In genomic region chr1:38919075-38919474, GRCh38 we compare ENCODE assay signal across 14 cellular contexts. TPM values are rescaled to one million over a fixed set of nuclear protein-coding genes. Genes with fewer than 3 reads are reported as not detected.
DNase-seq lines count a peak whose midpoint lies in the region; ATAC-seq, FAIRE-seq and TF ChIP-seq lines count a peak whose summit lies in the region.
"Had no signal": no experiment of that assay in that cellular context is flagged by ENCODE, and none has a peak within 500 bp of the region (broad histone marks: within the 10 kb centered on the region; RNA-seq: fewer than 3 reads in every experiment).

No MANE protein-coding gene starts in this region.

- no peak overlapping the region for H3K9ac ChIP-seq in kidney (ENCODE audit: low read length in 2 of 2)

- no peak for FAIRE-seq in kidney (lab: Jason Lieb, UNC)

- peaks cover 6% of the 10 kb centered on the region for H3K4me1 Mint-ChIP-seq in activated T-helper 1 cell treated with anti-CD3 and anti-CD28 coated beads, Interleukin-12 subunit alpha, Interleukin-12 subunit beta, Interleukin-2, Interleukin-4 antibody, amounts not matched to agents 30 ng/mL and 10 ng/mL and 1 ng/mL, durations not matched to agents 14 hours and 24 hours and 36 hours (ENCODE audit: low read depth)

- no peak overlapping the region for H3K4me3 Mint-ChIP-seq in activated T-helper 1 cell treated with anti-CD3 and anti-CD28 coated beads, Interleukin-12 subunit alpha, Interleukin-12 subunit beta, Interleukin-2, Interleukin-4 antibody, amounts not matched to agents 30 ng/mL and 10 ng/mL and 1 ng/mL, durations not matched to agents 14 hours and 24 hours and 36 hours
- H3K4me3 Mint-ChIP-seq: WTC11 had no signal

- ATAC-seq in heart left ventricle (peak in 3 of 4 donors; percentile 33 to 56 (median 38)), Right ventricle myocardium inferior (no peak), GM18867 (IDR thresholded peaks at IDR 0.05; ENCODE audit: unreplicated experiment) (no peak)
- ATAC-seq: mucosa of descending colon, WTC11 had no signal

- intact Hi-C loops in heart left ventricle (cut with DNase I) = no loop called here
- intact Hi-C loops in Right ventricle myocardium inferior (cut with DNase I) = no loop called here
- intact Hi-C loops in kidney (cut with DNase I) = no loop called here
- intact Hi-C loops in testis (cut with DNase I; ENCODE audit: low total_unique reads) = no loop called here
- intact Hi-C loops in activated T-helper 1 cell treated with anti-CD3 and anti-CD28 coated beads, Interleukin-12 subunit alpha, Interleukin-12 subunit beta, Interleukin-2, Interleukin-4 antibody, amounts not matched to agents 30 ng/mL and 10 ng/mL and 1 ng/mL, durations not matched to agents 14 hours and 24 hours and 36 hours (cut with micrococcal nuclease) = no loop called here

- no peaks in the 10 kb centered on the region for H3K9me3 Mint-ChIP-seq in activated T-helper 1 cell treated with anti-CD3 and anti-CD28 coated beads, Interleukin-12 subunit alpha, Interleukin-12 subunit beta, Interleukin-2, Interleukin-4 antibody, amounts not matched to agents 30 ng/mL and 10 ng/mL and 1 ng/mL, durations not matched to agents 14 hours and 24 hours and 36 hours
- H3K9me3 Mint-ChIP-seq: WTC11 had no signal

- no peaks in the 10 kb centered on the region for H3K27me3 Mint-ChIP-seq in activated T-helper 1 cell treated with anti-CD3 and anti-CD28 coated beads, Interleukin-12 subunit alpha, Interleukin-12 subunit beta, Interleukin-2, Interleukin-4 antibody, amounts not matched to agents 30 ng/mL and 10 ng/mL and 1 ng/mL, durations not matched to agents 14 hours and 24 hours and 36 hours (ENCODE audit: insufficient read depth)

- H3K27ac Mint-ChIP-seq in activated T-helper 1 cell treated with anti-CD3 and anti-CD28 coated beads, Interleukin-12 subunit alpha, Interleukin-12 subunit beta, Interleukin-2, Interleukin-4 antibody, amounts not matched to agents 30 ng/mL and 10 ng/mL and 1 ng/mL, durations not matched to agents 14 hours and 24 hours and 36 hours = no peak overlapping the region
- H3K27ac Mint-ChIP-seq: progenitor cell of endocrine pancreas, WTC11 had no signal

- in situ Hi-C loops in HAP-1 (cut with MboI; ENCODE audit: low sequenced_read_pairs) = no loop called here

- no peaks in the 10 kb centered on the region for H3K36me3 Mint-ChIP-seq in activated T-helper 1 cell treated with anti-CD3 and anti-CD28 coated beads, Interleukin-12 subunit alpha, Interleukin-12 subunit beta, Interleukin-2, Interleukin-4 antibody, amounts not matched to agents 30 ng/mL and 10 ng/mL and 1 ng/mL, durations not matched to agents 14 hours and 24 hours and 36 hours (ENCODE audit: low read depth)
- H3K36me3 Mint-ChIP-seq: WTC11 had no signal

- H3K36me3 ChIP-seq in heart left ventricle (no peaks in the 10 kb centered on the region), kidney (ENCODE audit: control insufficient read depth in 1 of 2, insufficient read depth in 2 of 2, low read length in 2 of 2) (no peaks in the 10 kb centered on the region), testis (ENCODE audit: low read depth, missing control alignments) (no peaks in the 10 kb centered on the region), HAP-1 (replicated peaks) (no peaks in the 10 kb centered on the region)

- H3K9me3 ChIP-seq in heart left ventricle (no peaks in the 10 kb centered on the region), kidney (ENCODE audit: control insufficient read depth in 1 of 2, low read length in 2 of 2) (no peaks in the 10 kb centered on the region), testis (no peaks in the 10 kb centered on the region), HAP-1 (no peaks in the 10 kb centered on the region)
- H3K9me3 ChIP-seq: mucosa of descending colon had no signal

- H3K27me3 ChIP-seq in heart left ventricle (no peaks in the 10 kb centered on the region), testis (no peaks in the 10 kb centered on the region), HAP-1 (ENCODE audit: low read depth) (no peaks in the 10 kb centered on the region)

- H3K4me1 ChIP-seq in heart left ventricle = no peaks in the 10 kb centered on the region
- no peaks in the 10 kb centered on the region for H3K4me1 ChIP-seq in kidney (ENCODE audit: control insufficient read depth in 1 of 2, insufficient read depth in 1 of 2, low read depth in 1 of 2, low read length in 2 of 2)
- H3K4me1 ChIP-seq in testis = no peaks in the 10 kb centered on the region
- H3K4me1 ChIP-seq in HAP-1 = no peaks in the 10 kb centered on the region

- DNase-seq in heart left ventricle (peak in 1 of 5 donors; percentile 38), Right ventricle myocardium inferior (ENCODE audit: missing footprints) (no peak), kidney (no peak), testis (peak; percentile 33), HAP-1 (ENCODE audit: low spot score in 2 of 2) (no peak)
- no peak for DNase-seq in activated T-helper 1 cell treated with anti-CD3 and anti-CD28 coated beads, Interleukin-12 subunit alpha, Interleukin-12 subunit beta, Interleukin-2, Interleukin-4 antibody, amounts not matched to agents 30 ng/mL and 10 ng/mL and 1 ng/mL, durations not matched to agents 14 hours and 24 hours and 36 hours (ENCODE audit: low spot score)
- DNase-seq: mucosa of descending colon, NCI-H2081 had no signal

- H3K27ac ChIP-seq in heart left ventricle (no peak overlapping the region), VCaP (no peak overlapping the region), kidney (ENCODE audit: low read depth in 2 of 2, low read length in 2 of 2) (no peak overlapping the region), testis (no peak overlapping the region)

- 61 to 76% (median 69%) methylated on average over 4 of the region's 4 CpGs for WGBS in heart left ventricle, 4 donors
- 59 to 75% methylated on average over 4 of the region's 4 CpGs for WGBS in testis, 2 donors

- TF ChIP-seq POLR2A in heart left ventricle (IDR thresholded peaks at IDR 0.05) (no peak), testis (IDR thresholded peaks at IDR 0.05) (no peak)

- TF ChIP-seq CTCF in heart left ventricle (IDR thresholded peaks at IDR 0.05) = peak in 6 of 12 donors; percentile 10 to 28 (median 14)
- TF ChIP-seq CTCF in VCaP (conservative IDR thresholded peaks at IDR 0.05) = peak; percentile 36; the same call in 1 of the 2 replicates
- TF ChIP-seq CTCF in kidney (IDR thresholded peaks at IDR 0.05; ENCODE audit: borderline replicate concordance, extremely low read depth, insufficient read depth) = peak; percentile 14
- TF ChIP-seq CTCF in testis (IDR thresholded peaks at IDR 0.05) = no peak

- H3K4me3 ChIP-seq in heart left ventricle = no peak overlapping the region
- no peak overlapping the region for H3K4me3 ChIP-seq in kidney (ENCODE audit: low read length in 2 of 2)
- H3K4me3 ChIP-seq in testis = no peak overlapping the region
- no peak overlapping the region for H3K4me3 ChIP-seq in HAP-1
- H3K4me3 ChIP-seq: mucosa of descending colon had no signal

RNA-seq across cellular contexts. Expression of gene RHBDL2, which starts 22.6 kb away (rescaled TPM):
- 1 to 10 TPM in 1 of 9 donors, under 1 TPM in 4, not detected in 4; 0.19 to 2.2 (median 0.21) TPM for total RNA-seq in heart left ventricle
- polyA plus RNA-seq in heart left ventricle = under 1 TPM; 0.11 to 0.12 TPM
- total RNA-seq in Right ventricle myocardium inferior = 0.14 TPM
- 2.1 TPM for total RNA-seq in kidney
- polyA plus RNA-seq in kidney (ENCODE audit: insufficient read depth, low read depth, low replicate concordance) = 0.34 TPM
- total RNA-seq in testis = 10 to 100 TPM; 10.8 to 15.1 TPM
- polyA plus RNA-seq in testis (ENCODE audit: insufficient read depth, low read depth, low replicate concordance) = 16.5 TPM
- total RNA-seq in activated T-helper 1 cell treated with anti-CD3 and anti-CD28 coated beads, Interleukin-12 subunit alpha, Interleukin-12 subunit beta, Interleukin-2, Interleukin-4 antibody, amounts not matched to agents 30 ng/mL and 10 ng/mL and 1 ng/mL, durations not matched to agents 14 hours and 24 hours and 36 hours = not detected in 2 replicates
- total RNA-seq: progenitor cell of endocrine pancreas had no signal

RNA-seq across cellular contexts. Expression of gene GJA9, which starts 37.7 kb away (rescaled TPM):
- not detected for total RNA-seq in heart left ventricle
- polyA plus RNA-seq in heart left ventricle = under 1 TPM in 1 of 2 donors, not detected in 1; 0.11 TPM
- not detected for total RNA-seq in Right ventricle myocardium inferior
- not detected for total RNA-seq in kidney
- not detected for polyA plus RNA-seq in kidney (ENCODE audit: insufficient read depth, low read depth, low replicate concordance)
- total RNA-seq in testis = 1 to 10 TPM in 1 of 2 donors, under 1 TPM in 1; 0.19 to 1.0 TPM
- 3.4 TPM for polyA plus RNA-seq in testis (ENCODE audit: insufficient read depth, low read depth, low replicate concordance)
- not detected in 2 replicates for total RNA-seq in activated T-helper 1 cell treated with anti-CD3 and anti-CD28 coated beads, Interleukin-12 subunit alpha, Interleukin-12 subunit beta, Interleukin-2, Interleukin-4 antibody, amounts not matched to agents 30 ng/mL and 10 ng/mL and 1 ng/mL, durations not matched to agents 14 hours and 24 hours and 36 hours
- total RNA-seq: LHCN-M2, progenitor cell of endocrine pancreas, WTC11 had no signal
- polyA plus RNA-seq: urinary bladder had no signal

RNA-seq across cellular contexts. Expression of gene MYCBP, which starts 45.9 kb away (rescaled TPM):
- total RNA-seq in heart left ventricle (10 to 100 TPM in 5 of 9 donors, 1 to 10 TPM in 4; 4.8 to 26.2 (median 11.1) TPM), Right ventricle myocardium inferior (16.8 TPM), kidney (31.1 TPM), testis (10 to 100 TPM; 18.5 to 24.3 TPM)
- polyA plus RNA-seq in heart left ventricle (10 to 100 TPM in 1 of 2 donors, 1 to 10 TPM in 1; 3.0 to 14.4 TPM), kidney (ENCODE audit: insufficient read depth, low read depth, low replicate concordance) (20.6 TPM), testis (ENCODE audit: insufficient read depth, low read depth, low replicate concordance) (53.0 TPM)
- 38.4 and 39.7 TPM in 2 replicates for total RNA-seq in activated T-helper 1 cell treated with anti-CD3 and anti-CD28 coated beads, Interleukin-12 subunit alpha, Interleukin-12 subunit beta, Interleukin-2, Interleukin-4 antibody, amounts not matched to agents 30 ng/mL and 10 ng/mL and 1 ng/mL, durations not matched to agents 14 hours and 24 hours and 36 hours

RNA-seq across cellular contexts. Expression of gene RRAGC, which starts 59.5 kb away (rescaled TPM):
- total RNA-seq in heart left ventricle (10 to 100 TPM; 14.4 to 32.8 (median 22.3) TPM), Right ventricle myocardium inferior (24.6 TPM), kidney (27.3 TPM), testis (10 to 100 TPM; 25.2 to 29.5 TPM)
- polyA plus RNA-seq in heart left ventricle (10 to 100 TPM in 1 of 2 donors, 1 to 10 TPM in 1; 8.6 to 30.4 TPM), kidney (ENCODE audit: insufficient read depth, low read depth, low replicate concordance) (22.9 TPM), testis (ENCODE audit: insufficient read depth, low read depth, low replicate concordance) (40.3 TPM)
- total RNA-seq in activated T-helper 1 cell treated with anti-CD3 and anti-CD28 coated beads, Interleukin-12 subunit alpha, Interleukin-12 subunit beta, Interleukin-2, Interleukin-4 antibody, amounts not matched to agents 30 ng/mL and 10 ng/mL and 1 ng/mL, durations not matched to agents 14 hours and 24 hours and 36 hours = 12.9 and 13.4 TPM in 2 replicates

Comparison
In these comparisons a context has a peak if more than half of its experiments do, and no peak if none do; other contexts are left out.
1. ATAC-seq: peak in heart left ventricle (3 of 4); none in Right ventricle myocardium inferior (single experiment) and GM18867 (single experiment).
2. CTCF ChIP-seq: peak in VCaP (single experiment) and kidney (single experiment); none in testis (0 of 3).